ENCODE assay signal across 8 cellular contexts in genomic region chr22:46738961-46739870, GRCh38. TPM values are rescaled to one million over a fixed set of nuclear protein-coding genes. Genes with fewer than 3 reads are reported as not detected.
DNase-seq lines count a peak whose midpoint lies in the region; ATAC-seq, FAIRE-seq and TF ChIP-seq lines count a peak whose summit lies in the region.

No MANE protein-coding gene starts in this region.

- H3K36me3 ChIP-seq in BLaER1, result no peaks in the 10 kb centered on the region
- H3K36me3 ChIP-seq in SK-N-SH (replicated peaks in 1 of 2; ENCODE audit: control insufficient read depth in 1 of 2, insufficient read depth in 2 of 2, low read length in 1 of 2), result no peaks in the 10 kb centered on the region
- H3K36me3 ChIP-seq in GM12878 (ENCODE audit: control insufficient read depth in 2 of 2, insufficient read depth in 2 of 2, low read length in 1 of 2), result no peaks in the 10 kb centered on the region

- H3K4me3 ChIP-seq in BLaER1, result peak overlapping the region; percentile 82
- H3K4me3 ChIP-seq in SK-N-SH (ENCODE audit: low read depth in 2 of 2, low read length in 1 of 2), result peak overlapping the region; percentile 67 to 82
- peak overlapping the region; percentile 64 for H3K4me3 ChIP-seq in GM12878

- FAIRE-seq in GM12878 (lab: Jason Lieb, UNC), result no peak

- TF ChIP-seq RAD21 in SK-N-SH (IDR thresholded peaks at IDR 0.05; ENCODE audit: low read length), result no peak
- TF ChIP-seq RAD21 in GM12878 (IDR thresholded peaks at IDR 0.05; ENCODE audit: insufficient read depth, low read depth, low read length), result no peak

- TF ChIP-seq EP300 in SK-N-SH (IDR thresholded peaks at IDR 0.05; ENCODE audit: borderline replicate concordance in 1 of 2, low read depth in 1 of 2, low read length in 1 of 2) (no peak), GM12878 (IDR thresholded peaks at IDR 0.05; ENCODE audit: borderline replicate concordance in 1 of 2, control insufficient read depth in 1 of 2, low read depth in 2 of 2, low read length in 2 of 2) (no peak)

- 0 out of 2 replicates have a peak, but pooled peaks cover 9% of the 10 kb centered on the region for H3K9me3 ChIP-seq in BLaER1
- no peaks in the 10 kb centered on the region for H3K9me3 ChIP-seq in SK-N-SH
- no peaks in the 10 kb centered on the region; the same call in 2 of the 3 replicates for H3K9me3 ChIP-seq in GM12878 (replicated peaks; ENCODE audit: control insufficient read depth, insufficient read depth, low read length)

- DNase-seq in HK-2 (ENCODE audit: unreplicated experiment), result peak; percentile 61
- DNase-seq in SK-N-SH, result no peak
- DNase-seq in GM12878 (ENCODE audit: low read depth, low spot score), result no peak
- peak; percentile 47 for DNase-seq in iPS-NIHi7 (ENCODE audit: extremely low spot score)
- DNase-seq in stimulated activated CD4-positive, alpha-beta T cell treated with anti-CD3 and anti-CD28 coated beads, Interleukin-2, amount 100 ng/mL, for 48 hours, result peak; percentile 35 to 62
- no peak for DNase-seq in NCI-H1436 (lab: John Stamatoyannopoulos, UW)
- DNase-seq in SIG-M5 treated with dmso at 0.1 percent for 504 hours (lab: John Stamatoyannopoulos, UW; ENCODE audit: unreplicated experiment), result no peak

- SMC1A ChIA-PET in GM12878 (lab: Charles Lee; ENCODE audit: uncharacterized antibody, unreplicated experiment), result interaction anchor here (1.1 to 1.2 kb wide), 2 partner anchors 19 to 64 kb away, joined by 5 to 6 read pairs; no protein-coding TSS in a partner anchor

- H4K20me1 ChIP-seq in BLaER1 (peaks cover 31% of the 10 kb centered on the region), SK-N-SH (ENCODE audit: insufficient read depth) (peaks cover 28% of the 10 kb centered on the region), GM12878 (ENCODE audit: control insufficient read depth, insufficient read depth) (peaks cover 3% of the 10 kb centered on the region; the same call in 1 of the 2 replicates)

- H3K79me2 ChIP-seq in SK-N-SH (ENCODE audit: insufficient read depth) (peaks cover 43% of the 10 kb centered on the region), GM12878 (ENCODE audit: control insufficient read depth, insufficient read depth, low read length) (peaks cover 33% of the 10 kb centered on the region)

- RAD21 ChIA-PET in GM12878 (lab: Charles Lee; ENCODE audit: unreplicated experiment), result interaction anchor here (0.8 to 2.0 kb wide), 3 partner anchors 20 to 64 kb away, joined by 3 to 12 read pairs (median 3); no protein-coding TSS in a partner anchor

- intact Hi-C loops in GM12878 (cut with micrococcal nuclease; ENCODE audit: unreplicated experiment), result loop anchor here (5.0 kb wide), 2 partner anchors 152 to 177 kb away; no protein-coding TSS in a partner anchor

- H3K27ac ChIP-seq in BLaER1 (peak overlapping the region; percentile 95), SK-N-SH (ENCODE audit: low read depth in 2 of 2, low read length in 1 of 2) (peak overlapping the region in 1 of 2 experiments; percentile 84; a peak in 1 of 4 replicates), GM12878 (ENCODE audit: control insufficient read depth, insufficient read depth) (no peak overlapping the region)

- H3K4me2 ChIP-seq in BLaER1, result peak overlapping the region; percentile 98
- H3K4me2 ChIP-seq in SK-N-SH, result peak overlapping the region; percentile 94
- peak overlapping the region; percentile 79 for H3K4me2 ChIP-seq in GM12878 (ENCODE audit: control insufficient read depth, insufficient read depth)

- peak; percentile 67 for ATAC-seq in GM12878

- BruUV-seq in GM12878 (replicated peaks; lab: Mats Ljungman, UMichigan), result no TSS peak

- CTCF ChIA-PET in SK-N-SH (lab: Yijun Ruan, JAX) (interaction anchor here (1.0 to 3.9 kb wide), 5 partner anchors 11 to 176 kb away, joined by 3 to 33 read pairs (median 4); no protein-coding TSS in a partner anchor), GM12878 (lab: Yijun Ruan, JAX) (interaction anchor here (0.9 to 2.9 kb wide), 7 partner anchors 10 to 64 kb away, joined by 3 to 15 read pairs (median 5); no protein-coding TSS in a partner anchor)

- no peak for TF ChIP-seq CTCF in SK-N-SH (IDR thresholded peaks at IDR 0.05)
- TF ChIP-seq CTCF in GM12878 (IDR thresholded peaks at IDR 0.05 in 2 of 3, conservative IDR thresholded peaks at IDR 0.05 in 1 of 3; ENCODE audit: control insufficient read depth in 2 of 3, extremely low read depth in 1 of 3, insufficient read depth in 1 of 3, low read depth in 3 of 3, low read length in 3 of 3), result peak in 2 of 3 experiments; percentile 37 to 47; a peak in 3 of 6 replicates

- WGBS in SK-N-SH (ENCODE audit: low lambda C conversion rate), result 77% methylated on average over 10 of the region's 26 CpGs
- WGBS in GM12878 (ENCODE audit: insufficient coverage, insufficient replicate concordance, low lambda C conversion rate, missing lambda C conversion rate), result 74% methylated on average over 24 of the region's 26 CpGs

- POLR2A ChIA-PET in SK-N-SH (lab: Yijun Ruan, JAX), result interaction anchor here (0.5 to 0.8 kb wide), 2 partner anchors 163 to 1988 kb away, joined by 3 read pairs; no protein-coding TSS in a partner anchor
- POLR2A ChIA-PET in GM12878 (lab: Charles Lee), result no interaction called here

- TF ChIP-seq POLR2A in GM12878 (IDR thresholded peaks at IDR 0.05; ENCODE audit: low read depth, low read length), result peak; percentile 13; the same call in 1 of the 2 replicates

- in situ Hi-C loops in GM12878 (cut with MboI), result no loop called here

- H3K9me2 ChIP-seq in SK-N-SH, result no peaks in the 10 kb centered on the region

- H3K27me3 ChIP-seq in BLaER1 (no peaks in the 10 kb centered on the region), SK-N-SH (ENCODE audit: insufficient read depth) (no peaks in the 10 kb centered on the region), GM12878 (replicated peaks in 1 of 2; ENCODE audit: control insufficient read depth in 2 of 2, insufficient read depth in 2 of 2, low read length in 1 of 2) (no peaks in the 10 kb centered on the region)

- H3F3A ChIP-seq in SK-N-SH (replicated peaks; ENCODE audit: insufficient read depth), result peaks cover 5% of the 10 kb centered on the region

- H3K9ac ChIP-seq in BLaER1 (peak overlapping the region; percentile 90), SK-N-SH (peak overlapping the region; percentile 86), GM12878 (ENCODE audit: control insufficient read depth, insufficient read depth, low read length) (peak overlapping the region; percentile 20; the same call in 1 of the 2 replicates)

- H2AFZ ChIP-seq in SK-N-SH (ENCODE audit: low read depth), result no peak overlapping the region
- peak overlapping the region; percentile 67 for H2AFZ ChIP-seq in GM12878 (ENCODE audit: control insufficient read depth, low read depth, low read length)

- peaks cover 56% of the 10 kb centered on the region for H3K4me1 ChIP-seq in BLaER1
- H3K4me1 ChIP-seq in SK-N-SH (ENCODE audit: control insufficient read depth in 1 of 2, insufficient read depth in 2 of 2, low read depth in 1 of 2, low read length in 1 of 2), result peaks cover 22 to 63% of the 10 kb centered on the region in 2 experiments
- H3K4me1 ChIP-seq in GM12878 (ENCODE audit: control insufficient read depth, insufficient read depth, low read length), result peaks cover 29% of the 10 kb centered on the region

TF ChIP-seq in SK-N-SH, 30 proteins besides CTCF, POLR2A, EP300 and RAD21 (continues in another document):
- TF ChIP-seq TEAD4 (IDR thresholded peaks at IDR 0.05; ENCODE audit: borderline replicate concordance, insufficient read depth), result no peak

RNA-seq across cellular contexts. Expression of gene CERK, which starts 1.2 kb away (rescaled TPM):
- polyA plus RNA-seq in SK-N-SH (2012; rRNA removed) (32.6 and 33.4 TPM in 2 replicates), GM12878 (2011; rRNA removed) (25.3 and 27.8 TPM in 2 replicates), GM12878 (2014; fragmentation: Illumina TruSeq; extraction: Trizol) (15.3 and 26.8 TPM in 2 replicates), GM12878 (2014; fragmentation: Nextera tagmentation; extraction: Ambion mirVana) (1 to 10 TPM; 4.0 to 5.8 TPM), GM12878 (2014; rRNA removed) (39.8 and 46.9 TPM in 2 replicates), GM12878 (2016; fragmentation: Nextera tagmentation; extraction: Ambion mirVana) (10 to 100 TPM; 26.9 to 35.6 TPM)
- 27.7 and 36.1 TPM in 2 replicates for polyA plus RNA-seq in SK-N-SH (2012; cell fraction: cytosol; rRNA removed)
- polyA plus RNA-seq in SK-N-SH (2012; cell fraction: nucleus; rRNA removed), result 23.4 and 24.7 TPM in 2 replicates
- 35.5 and 35.9 TPM in 2 replicates for total RNA-seq in GM12878 (2013; cell fraction: nucleolus; rRNA removed)
- total RNA-seq in GM12878 (2014; rRNA removed) (40.3 and 40.6 TPM in 2 replicates), GM12878 (2014; rRNA removed; fragmentation: Illumina TruSeq; extraction: Trizol) (30.8 and 32.6 TPM in 2 replicates), GM12878 (2021) (41.1 and 42.0 TPM in 2 replicates)
- polyA plus RNA-seq in GM12878 (2011; ENCODE audit: low read depth), result 11.5 TPM
- polyA plus RNA-seq in GM12878 (2011; cell fraction: cytosol; rRNA removed), result 28.7 and 34.2 TPM in 2 replicates
- polyA plus RNA-seq in GM12878 (2011; cell fraction: nucleus; rRNA removed), result 14.9 and 21.7 TPM in 2 replicates
- polyA plus RNA-seq in GM12878 (2012), result 18.6 and 19.3 TPM in 2 replicates
- polyA minus RNA-seq in GM12878 (2011; rRNA and poly(A)+ RNA removed), result 37.7 and 40.8 TPM in 2 replicates
- polyA minus RNA-seq in GM12878 (2011; cell fraction: cytosol; rRNA and poly(A)+ RNA removed), result 13.1 and 15.7 TPM in 2 replicates
- 10.8 and 24.0 TPM in 2 replicates for polyA minus RNA-seq in GM12878 (2011; cell fraction: nucleus; rRNA and poly(A)+ RNA removed)

RNA-seq across cellular contexts. Expression of gene TBC1D22A, which starts 23.2 kb away (rescaled TPM):
- polyA plus RNA-seq in SK-N-SH (2012; rRNA removed) (14.5 and 16.5 TPM in 2 replicates), GM12878 (2011; rRNA removed) (30.9 and 41.8 TPM in 2 replicates), GM12878 (2014; fragmentation: Illumina TruSeq; extraction: Trizol) (18.6 and 24.1 TPM in 2 replicates), GM12878 (2014; fragmentation: Nextera tagmentation; extraction: Ambion mirVana) (1 to 10 TPM in 1 of 2 experiments, under 1 TPM in 1; 0.63 to 2.6 TPM), GM12878 (2014; rRNA removed) (30.9 and 35.2 TPM in 2 replicates), GM12878 (2016; fragmentation: Nextera tagmentation; extraction: Ambion mirVana) (10 to 100 TPM; 27.0 to 32.9 TPM)
- polyA plus RNA-seq in SK-N-SH (2012; cell fraction: cytosol; rRNA removed), result 12.8 and 14.4 TPM in 2 replicates
- polyA plus RNA-seq in SK-N-SH (2012; cell fraction: nucleus; rRNA removed), result 16.3 and 19.4 TPM in 2 replicates
- total RNA-seq in GM12878 (2013; cell fraction: nucleolus; rRNA removed), result 103 and 120 TPM in 2 replicates
- total RNA-seq in GM12878 (2014; rRNA removed) (25.2 and 27.7 TPM in 2 replicates), GM12878 (2014; rRNA removed; fragmentation: Illumina TruSeq; extraction: Trizol) (9.8 and 9.9 TPM in 2 replicates), GM12878 (2021) (44.7 and 45.5 TPM in 2 replicates)
- polyA plus RNA-seq in GM12878 (2011; ENCODE audit: low read depth), result 16.4 TPM
- polyA plus RNA-seq in GM12878 (2011; cell fraction: cytosol; rRNA removed), result 45.0 and 49.5 TPM in 2 replicates
- polyA plus RNA-seq in GM12878 (2011; cell fraction: nucleus; rRNA removed), result 43.1 and 44.1 TPM in 2 replicates
- 44.7 and 50.1 TPM in 2 replicates for polyA plus RNA-seq in GM12878 (2012)
- polyA minus RNA-seq in GM12878 (2011; rRNA and poly(A)+ RNA removed), result 39.3 and 47.8 TPM in 2 replicates
- 18.0 and 23.3 TPM in 2 replicates for polyA minus RNA-seq in GM12878 (2011; cell fraction: cytosol; rRNA and poly(A)+ RNA removed)
- 34.8 and 46.1 TPM in 2 replicates for polyA minus RNA-seq in GM12878 (2011; cell fraction: nucleus; rRNA and poly(A)+ RNA removed)

Comparison
In these comparisons a context has a peak if more than half of its experiments do, and no peak if none do; other contexts are left out.
1. H3K9ac ChIP-seq: peak in every context shown above with its lines; median percentile 90 in BLaER1; 86 in SK-N-SH; 20 in GM12878.
2. DNase-seq: peak in HK-2 (single experiment), iPS-NIHi7 (single experiment) and stimulated activated CD4-positive, alpha-beta T cell treated with anti-CD3 and anti-CD28 coated beads, Interleukin-2, amount 100 ng/mL, for 48 hours (2 of 2); none in SK-N-SH (single experiment), GM12878 (single experiment), NCI-H1436 (single experiment) and SIG-M5 treated with dmso at 0.1 percent for 504 hours (single experiment).
3. Peak in every context shown above with its lines, with median percentiles within 50 percentile points of each other: H3K4me2 ChIP-seq and H3K4me3 ChIP-seq.